In genomic region chr1:225426395-225427248, GRCh38 we compare ENCODE assay signal across 8 cellular contexts. TPM values are rescaled to one million over a fixed set of nuclear protein-coding genes. Genes with fewer than 3 reads are reported as not detected.
DNase-seq lines count a peak whose midpoint lies in the region; ATAC-seq, FAIRE-seq and TF ChIP-seq lines count a peak whose summit lies in the region.

No MANE protein-coding gene starts in this region.

- H3K4me1 ChIP-seq in SJSA1 (replicated peaks), result peaks cover 40% of the 10 kb centered on the region
- H3K4me1 ChIP-seq in breast epithelium, result peaks cover 4 to 5% of the 10 kb centered on the region in 2 donors
- peaks cover 34% of the 10 kb centered on the region for H3K4me1 ChIP-seq in keratinocyte (ENCODE audit: control insufficient read depth, extremely low read depth, insufficient read depth, low read length)

- peak overlapping the region; percentile 80 for H3K9ac ChIP-seq in keratinocyte (ENCODE audit: control insufficient read depth, extremely low read depth, insufficient read depth, low read length)

- H3K4me3 ChIP-seq in HFF-Myc (replicated peaks; ENCODE audit: low read depth, low read length), result peak overlapping the region; percentile 71
- H3K4me3 ChIP-seq in SJSA1, result peak overlapping the region; percentile 92
- peak overlapping the region; percentile 92 to 96 (median 92) for H3K4me3 ChIP-seq in breast epithelium
- H3K4me3 ChIP-seq in keratinocyte (ENCODE audit: control insufficient read depth in 2 of 3, extremely low read depth in 1 of 3, insufficient read depth in 2 of 3, low read depth in 1 of 3, low read length in 3 of 3), result peak overlapping the region; percentile 78 to 91 (median 81)

- TF ChIP-seq POLR2A in breast epithelium (IDR thresholded peaks at IDR 0.05), result no peak

- ATAC-seq in HG02870 (IDR thresholded peaks at IDR 0.05; ENCODE audit: unreplicated experiment), result no peak
- no peak for ATAC-seq in HG03135 (IDR thresholded peaks at IDR 0.05; ENCODE audit: unreplicated experiment)

- H4K20me1 ChIP-seq in keratinocyte (ENCODE audit: control insufficient read depth, extremely low read depth, insufficient read depth, low read length), result no peaks in the 10 kb centered on the region

- H3K9me1 ChIP-seq in keratinocyte (ENCODE audit: control insufficient read depth, extremely low read depth, insufficient read depth, low read length), result no peaks in the 10 kb centered on the region

- peaks cover 60% of the 10 kb centered on the region for H3K79me2 ChIP-seq in keratinocyte (ENCODE audit: control insufficient read depth, insufficient read depth, low read length)

- H3K27ac Mint-ChIP-seq in Calu3 (ENCODE audit: unreplicated experiment), result peak overlapping the region; percentile 59

- CTCF ChIA-PET in Calu3 (lab: Charles Lee), result interaction anchor here (2.2 to 2.4 kb wide), 2 partner anchors 14 kb away, joined by 13 to 16 read pairs; no protein-coding TSS in a partner anchor

- no peak for FAIRE-seq in keratinocyte (lab: Jason Lieb, UNC)

- peak overlapping the region; percentile 91 for H3K4me3 Mint-ChIP-seq in Calu3 (ENCODE audit: low read depth, unreplicated experiment)

- H3K9me3 Mint-ChIP-seq in Calu3 (ENCODE audit: low read depth, unreplicated experiment), result no peaks in the 10 kb centered on the region

- DNase-seq in Calu3 (peak; percentile 25), HFF-Myc (ENCODE audit: extremely low read depth, low read depth) (no peak), SJSA1 (ENCODE audit: low read depth in 1 of 2, low spot score in 2 of 2) (peak in 1 of 2 experiments; percentile 45), breast epithelium (ENCODE audit: low spot score in 2 of 2) (no peak), keratinocyte (ENCODE audit: low read depth, low spot score) (no peak)
- peak; percentile 30 for DNase-seq in stimulated activated CD4-positive, alpha-beta T cell treated with anti-CD3 and anti-CD28 coated beads, Interleukin-1b, Interleukin-23, amount 100 ng/mL, for 48 hours

- no TSS peak for BruUV-seq in Calu3 (replicated peaks; lab: Mats Ljungman, UMichigan)

- peak overlapping the region; percentile 80 for H3K4me2 ChIP-seq in keratinocyte (ENCODE audit: control insufficient read depth, extremely low read depth, insufficient read depth, low read depth, low read length)

- peaks cover 45% of the 10 kb centered on the region for H3K4me1 Mint-ChIP-seq in Calu3 (ENCODE audit: low read depth, unreplicated experiment)

- TF ChIP-seq CTCF in Calu3 (IDR thresholded peaks at IDR 0.05; ENCODE audit: unreplicated experiment), result no peak
- TF ChIP-seq CTCF in HFF-Myc (IDR thresholded peaks at IDR 0.05; ENCODE audit: low read depth, low read length, missing control alignments), result no peak
- no peak for TF ChIP-seq CTCF in breast epithelium (IDR thresholded peaks at IDR 0.05)
- TF ChIP-seq CTCF in keratinocyte (optimal IDR thresholded peaks at IDR 0.05 in 1 of 3, IDR thresholded peaks at IDR 0.05 in 1 of 3, conservative IDR thresholded peaks at IDR 0.05 in 1 of 3; ENCODE audit: extremely low read depth in 1 of 3, insufficient read depth in 2 of 3, low read length in 3 of 3), result no peak

- intact Hi-C loops in Calu3 (cut with micrococcal nuclease; ENCODE audit: unreplicated experiment), result no loop called here
- intact Hi-C loops in breast epithelium (cut with DNase I; ENCODE audit: low total_unique reads), result no loop called here

- H3K27ac ChIP-seq in SJSA1 (peak overlapping the region; percentile 86; the same call in 1 of the 2 replicates), breast epithelium (peak overlapping the region; percentile 85 to 92), keratinocyte (ENCODE audit: control insufficient read depth, insufficient read depth, low read length) (peak overlapping the region; percentile 82)

- peaks cover 70% of the 10 kb centered on the region for H3K36me3 Mint-ChIP-seq in Calu3 (ENCODE audit: insufficient read depth, unreplicated experiment)

- H3K36me3 ChIP-seq in SJSA1 (peaks cover 21% of the 10 kb centered on the region), breast epithelium (no peaks in the 10 kb centered on the region), keratinocyte (ENCODE audit: control insufficient read depth in 2 of 2, extremely low read depth in 1 of 2, insufficient read depth in 2 of 2, low read length in 2 of 2) (peaks cover 2 to 4% of the 10 kb centered on the region in 2 experiments)

- H3K9me3 ChIP-seq in SJSA1 (replicated peaks) (no peaks in the 10 kb centered on the region), breast epithelium (no peaks in the 10 kb centered on the region), keratinocyte (ENCODE audit: control insufficient read depth, low read depth, low read length) (no peaks in the 10 kb centered on the region)

- no peak overlapping the region for H2AFZ ChIP-seq in keratinocyte (ENCODE audit: control insufficient read depth, low read length)

- dilution Hi-C loops in keratinocyte (cut with MboI; ENCODE audit: extremely low pct_ligation_motif_present, low sequenced_read_pairs), result no loop called here

- H3K27me3 Mint-ChIP-seq in Calu3 (ENCODE audit: unreplicated experiment), result no peaks in the 10 kb centered on the region

- no peaks in the 10 kb centered on the region for H3K27me3 ChIP-seq in SJSA1 (replicated peaks)
- no peaks in the 10 kb centered on the region for H3K27me3 ChIP-seq in breast epithelium
- no peaks in the 10 kb centered on the region for H3K27me3 ChIP-seq in keratinocyte (ENCODE audit: control insufficient read depth, extremely low read depth, insufficient read depth, low read length)

RNA-seq across cellular contexts. Expression of gene LBR, which starts 1.2 kb away (rescaled TPM):
- total RNA-seq in Calu3 (2022) (172 and 183 TPM in 2 replicates), breast epithelium (10 to 100 TPM; 20.3 to 36.1 (median 29.6) TPM)
- 58.7 and 66.8 TPM in 2 replicates for total RNA-seq in SJSA1 (2014; rRNA removed; shearing (Covaris generic))
- 11.9 to 30.5 TPM (median 21.2 TPM) in 3 replicates for polyA plus RNA-seq in keratinocyte
- polyA plus RNA-seq in keratinocyte (2011; ENCODE audit: low read depth), result 11.7 TPM
- polyA plus RNA-seq in keratinocyte (2011; cell fraction: cytosol; rRNA removed), result 4.7 and 9.7 TPM in 2 replicates
- 33.5 and 34.7 TPM in 2 replicates for polyA plus RNA-seq in keratinocyte (2011; cell fraction: nucleus; rRNA removed)
- polyA plus RNA-seq in keratinocyte (2012; ENCODE audit: low replicate concordance), result 13.6 and 15.8 TPM in 2 replicates
- 14.7 to 42.6 TPM (median 30.3 TPM) in 3 replicates for polyA minus RNA-seq in keratinocyte
- 5.6 TPM for polyA minus RNA-seq in keratinocyte (2011; cell fraction: cytosol; rRNA and poly(A)+ RNA removed)
- polyA minus RNA-seq in keratinocyte (2011; cell fraction: nucleus; rRNA and poly(A)+ RNA removed), result 17.2 and 25.7 TPM in 2 replicates

Comparison
In these comparisons a context has a peak if more than half of its experiments do, and no peak if none do; other contexts are left out.
1. DNase-seq: peak in Calu3 (single experiment) and stimulated activated CD4-positive, alpha-beta T cell treated with anti-CD3 and anti-CD28 coated beads, Interleukin-1b, Interleukin-23, amount 100 ng/mL, for 48 hours (single experiment); none in HFF-Myc (single experiment), breast epithelium (0 of 2) and keratinocyte (single experiment).
2. Peak in every context shown above with its lines, with median percentiles within 50 percentile points of each other: H3K4me3 ChIP-seq and H3K27ac ChIP-seq.